1 cellular context compared by ENCODE assay signal in genomic region chr2:215828528-215829184, GRCh38.
A peak's percentile ranks its signal among the peaks of the same experiment; 100 is the strongest.
TF ChIP-seq lines count a peak whose summit lies in the region.

No MANE protein-coding gene starts in this region.

TF ChIP-seq in HepG2, 621 proteins besides CTCF, POLR2A, EP300 and RAD21 (continued from another document and continues in another):
- peak; percentile 37; the same call in 1 of the 2 replicates for TF ChIP-seq ZNF580 (CRISPR knock-in tag; IDR thresholded peaks at IDR 0.05; ENCODE audit: borderline replicate concordance, low read depth)
- TF ChIP-seq MTERF4 (CRISPR knock-in tag; IDR thresholded peaks at IDR 0.05) = no peak
- no peak for TF ChIP-seq ZNF550 (CRISPR knock-in tag; IDR thresholded peaks at IDR 0.05; ENCODE audit: borderline replicate concordance)
- 0 out of 2 replicates have a peak, but pooled peaks have one; percentile 38 for TF ChIP-seq SIX4 (CRISPR knock-in tag; IDR thresholded peaks at IDR 0.05)
- TF ChIP-seq AHR (CRISPR knock-in tag; IDR thresholded peaks at IDR 0.05) = no peak
- TF ChIP-seq ZNF317 (CRISPR knock-in tag; IDR thresholded peaks at IDR 0.05) = no peak
- TF ChIP-seq ZNF430 (CRISPR knock-in tag; IDR thresholded peaks at IDR 0.05) = no peak; the same call in 1 of the 2 replicates
- no peak for TF ChIP-seq BRCA1 (CRISPR knock-in tag; IDR thresholded peaks at IDR 0.05)
- no peak for TF ChIP-seq ZC3H13 (CRISPR knock-in tag; IDR thresholded peaks at IDR 0.05)
- TF ChIP-seq POGK (CRISPR knock-in tag; conservative IDR thresholded peaks at IDR 0.05) = no peak
- TF ChIP-seq ZNF326 (CRISPR knock-in tag; IDR thresholded peaks at IDR 0.05; ENCODE audit: borderline replicate concordance) = no peak
- no peak for TF ChIP-seq SIN3A (IDR thresholded peaks at IDR 0.05; ENCODE audit: borderline replicate concordance, low read depth, low read length)
- no peak for TF ChIP-seq SP5 (CRISPR knock-in tag; IDR thresholded peaks at IDR 0.05; ENCODE audit: borderline replicate concordance, low read depth)
- no peak for TF ChIP-seq ZNF572 (CRISPR knock-in tag; IDR thresholded peaks at IDR 0.05)
- TF ChIP-seq ZNF446 (CRISPR knock-in tag; IDR thresholded peaks at IDR 0.05) = no peak
- TF ChIP-seq EEA1 (CRISPR knock-in tag; IDR thresholded peaks at IDR 0.05; ENCODE audit: borderline replicate concordance) = no peak
- peak; percentile 43; the same call in 1 of the 2 replicates for TF ChIP-seq HMGXB3 (CRISPR knock-in tag; IDR thresholded peaks at IDR 0.05; ENCODE audit: borderline replicate concordance)
- no peak for TF ChIP-seq ZEB1 (IDR thresholded peaks at IDR 0.05; ENCODE audit: insufficient replicate concordance, low read depth)
- TF ChIP-seq HOXA3 (CRISPR knock-in tag; IDR thresholded peaks at IDR 0.05) = peak; percentile 48; the same call in 1 of the 2 replicates
- TF ChIP-seq SMAD1 (CRISPR knock-in tag; IDR thresholded peaks at IDR 0.05; ENCODE audit: borderline replicate concordance, low read depth) = no peak
- peak; percentile 18; the same call in 1 of the 2 replicates for TF ChIP-seq KDM2A (CRISPR knock-in tag; IDR thresholded peaks at IDR 0.05; ENCODE audit: borderline replicate concordance, low read depth)
- peak; percentile 69; the same call in 1 of the 2 replicates for TF ChIP-seq THRA (CRISPR knock-in tag; IDR thresholded peaks at IDR 0.05; ENCODE audit: borderline replicate concordance)
- TF ChIP-seq ZSCAN20 (CRISPR knock-in tag; IDR thresholded peaks at IDR 0.05; ENCODE audit: borderline replicate concordance) = no peak
- no peak for TF ChIP-seq ATF6 (CRISPR knock-in tag; conservative IDR thresholded peaks at IDR 0.05)
- no peak; the same call in 1 of the 2 replicates for TF ChIP-seq KDM3A (CRISPR knock-in tag; IDR thresholded peaks at IDR 0.05; ENCODE audit: low read depth)
- no peak for TF ChIP-seq CHD4 (IDR thresholded peaks at IDR 0.05; ENCODE audit: borderline replicate concordance, low read length)
- TF ChIP-seq USF2 (IDR thresholded peaks at IDR 0.05; ENCODE audit: low read depth, low read length) = no peak
- TF ChIP-seq USF2 (CRISPR knock-in tag; IDR thresholded peaks at IDR 0.05; ENCODE audit: borderline replicate concordance) = no peak
- no peak for TF ChIP-seq TOE1 (CRISPR knock-in tag; IDR thresholded peaks at IDR 0.05)
- no peak for TF ChIP-seq NR2F6 (IDR thresholded peaks at IDR 0.05)
- TF ChIP-seq NR2F6 (CRISPR knock-in tag; IDR thresholded peaks at IDR 0.05) = peak; percentile 37; the same call in 1 of the 2 replicates
- no peak for TF ChIP-seq ZNF724P (CRISPR knock-in tag; IDR thresholded peaks at IDR 0.05; ENCODE audit: borderline replicate concordance)
- no peak for TF ChIP-seq PRMT3 (CRISPR knock-in tag; IDR thresholded peaks at IDR 0.05; ENCODE audit: borderline replicate concordance, low read depth)
- no peak for TF ChIP-seq ZNF772 (CRISPR knock-in tag; IDR thresholded peaks at IDR 0.05)
- peak; percentile 95 for TF ChIP-seq GATAD2A (CRISPR knock-in tag; IDR thresholded peaks at IDR 0.05)
- no peak for TF ChIP-seq NFE2 (CRISPR knock-in tag; IDR thresholded peaks at IDR 0.05)
- TF ChIP-seq U2AF1 (optimal IDR thresholded peaks at IDR 0.05; ENCODE audit: low read depth, low read length) = no peak
- no peak for TF ChIP-seq SIX1 (CRISPR knock-in tag; IDR thresholded peaks at IDR 0.05; ENCODE audit: borderline replicate concordance)
- TF ChIP-seq SMAD3 (CRISPR knock-in tag; IDR thresholded peaks at IDR 0.05) = 0 out of 2 replicates have a peak, but pooled peaks have one; percentile 81
- no peak for TF ChIP-seq NFIC (IDR thresholded peaks at IDR 0.05; ENCODE audit: low read length)
- no peak for TF ChIP-seq CENPT (CRISPR knock-in tag; IDR thresholded peaks at IDR 0.05; ENCODE audit: low read depth)
- no peak for TF ChIP-seq MAFK (conservative IDR thresholded peaks at IDR 0.05 in 1 of 2, IDR thresholded peaks at IDR 0.05 in 1 of 2; ENCODE audit: low read length in 2 of 2)
- no peak for TF ChIP-seq HOXA9 (CRISPR knock-in tag; IDR thresholded peaks at IDR 0.05; ENCODE audit: borderline replicate concordance)
- TF ChIP-seq ZBTB33 (CRISPR knock-in tag; IDR thresholded peaks at IDR 0.05) = 0 out of 2 replicates have a peak, but pooled peaks have one; percentile 59
- TF ChIP-seq FOXC1 (CRISPR knock-in tag; IDR thresholded peaks at IDR 0.05; ENCODE audit: borderline replicate concordance) = peak; percentile 50; the same call in 1 of the 2 replicates
- TF ChIP-seq CSRNP2 (CRISPR knock-in tag; conservative IDR thresholded peaks at IDR 0.05; ENCODE audit: low read depth) = no peak
- no peak for TF ChIP-seq ZNF251 (CRISPR knock-in tag; IDR thresholded peaks at IDR 0.05)
